In the genomic region with DNA sequence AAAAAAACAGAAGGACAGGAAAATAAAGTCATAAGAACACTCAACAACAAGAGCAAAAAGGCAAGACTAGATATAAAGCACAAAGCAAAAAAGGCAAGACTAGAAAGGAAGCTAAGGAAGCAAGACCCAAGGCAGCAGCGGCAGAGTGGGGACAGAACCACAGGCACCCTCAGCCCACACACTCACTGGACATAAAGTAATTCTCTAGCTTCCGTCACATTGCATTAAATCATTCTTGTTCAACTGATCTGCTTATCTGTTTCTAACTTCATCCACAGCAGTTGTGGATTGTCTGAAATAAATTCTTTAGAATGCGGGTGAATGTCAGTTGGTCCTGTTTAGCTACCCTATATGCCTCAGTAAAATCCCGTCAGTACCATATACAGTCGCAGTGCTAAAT, we compare ENCODE assay signal across 19 cellular contexts.
"Had no signal": no experiment of that assay in that cellular context is flagged by ENCODE, and none has a peak within 500 bp of the region (broad histone marks: within the 10 kb centered on the region; RNA-seq: fewer than 3 reads in every experiment).

No MANE protein-coding gene starts in this region.

- H3K27me3 ChIP-seq: heart left ventricle, sigmoid colon, stomach had no signal

- H3K4me1 ChIP-seq: sigmoid colon, stomach had no signal

- ATAC-seq: esophagus mucosa, heart left ventricle, left colon, left ventricle myocardium superior had no signal

- H3K36me3 ChIP-seq: heart left ventricle, sigmoid colon, stomach had no signal

- DNase-seq: effector memory CD4-positive, alpha-beta T cell; heart left ventricle; hippocampal formation; left colon; left ventricle myocardium superior; mesenchymal stem cell; naive B cell; nephron progenitor cell; sigmoid colon; stimulated activated CD4-positive, alpha-beta T cell treated with anti-CD3 and anti-CD28 coated beads, Interleukin-12 subunit alpha, Interleukin-12 subunit beta, amount 100 ng/mL, for 4 hours; stimulated activated naive CD4-positive, alpha-beta T cell; stomach; substantia nigra had no signal

- H3K9me3 ChIP-seq: sigmoid colon, stomach had no signal

- H3K4me3 ChIP-seq: heart left ventricle, lung, sigmoid colon, skin epidermis, stomach had no signal

- H3K27ac ChIP-seq: heart left ventricle, sigmoid colon, skin epidermis, stomach had no signal

- FAIRE-seq: endometrium, frontal cortex, urothelium cell line had no signal
